In the genomic region with DNA sequence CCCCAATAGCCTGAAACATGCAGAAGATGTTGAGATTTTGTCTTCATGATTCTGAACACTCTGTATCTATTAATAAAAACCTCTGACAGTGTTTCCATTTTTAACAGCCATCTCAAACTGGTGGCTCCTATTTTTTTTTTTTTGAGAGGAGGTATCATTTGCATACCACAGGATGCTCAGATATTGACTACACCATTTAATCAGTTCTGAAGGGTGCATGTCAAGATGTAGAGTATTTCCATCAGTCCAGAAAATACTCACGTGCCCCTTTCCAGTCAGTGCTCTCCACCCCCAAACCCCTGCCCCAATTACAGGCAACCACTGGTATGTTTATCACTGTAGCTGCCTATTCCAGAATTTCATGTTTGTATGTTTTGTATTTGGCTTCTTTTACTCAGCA, we compare ENCODE assay signal across 11 cellular contexts.
A peak's percentile ranks its signal among the peaks of the same experiment; 100 is the strongest.
DNase-seq lines count a peak whose midpoint lies in the region; ATAC-seq and TF ChIP-seq lines count a peak whose summit lies in the region.
"Had no signal": no experiment of that assay in that cellular context is flagged by ENCODE, and none has a peak within 500 bp of the region (broad histone marks: within the 10 kb centered on the region; RNA-seq: fewer than 3 reads in every experiment).

No MANE protein-coding gene starts in this region.

- intact Hi-C loops in activated B cell treated with CpG ODN at 0.5 μM for 24 hours (cut with micrococcal nuclease) (loop anchor here (5.0 kb wide), 1 partner anchor 46 kb away; no protein-coding TSS in a partner anchor), head of caudate nucleus (cut with DNase I) (no loop called here), esophagus squamous epithelium (cut with DNase I) (no loop called here)

- CTCF ChIA-PET in activated B cell treated with CpG ODN at 0.5 μM for 24 hours (lab: Charles Lee): interaction anchor here (0.7 kb wide), 1 partner anchor 220 kb away, joined by 3 read pairs; no protein-coding TSS in a partner anchor

- no peak for TF ChIP-seq POLR2A in esophagus squamous epithelium (IDR thresholded peaks at IDR 0.05)

- peaks cover 0 to 8% (median 0%) of the 10 kb centered on the region in 3 donors for H3K4me1 ChIP-seq in esophagus squamous epithelium

- ATAC-seq in GM19043 (IDR thresholded peaks at IDR 0.05; ENCODE audit: low read depth, unreplicated experiment) (peak; percentile 82), HG02938 (IDR thresholded peaks at IDR 0.05; ENCODE audit: unreplicated experiment) (peak; percentile 73), activated B cell treated with CpG ODN at 0.5 μM for 24 hours (ENCODE audit: low read depth) (peak; percentile 49)

- POLR2A ChIA-PET in activated B cell treated with CpG ODN at 0.5 μM for 24 hours (lab: Charles Lee): interaction anchor here (0.9 kb wide), 1 partner anchor 87 kb away, joined by 3 read pairs; no protein-coding TSS in a partner anchor

- no peak overlapping the region for H3K27ac ChIP-seq in esophagus squamous epithelium

- 70 to 78% methylated on average over 1 of the region's 1 CpG for WGBS in esophagus squamous epithelium, 2 donors

- H3K9me3 Mint-ChIP-seq in activated B cell treated with CpG ODN at 0.5 μM for 24 hours: no peaks in the 10 kb centered on the region

- H3K27me3 Mint-ChIP-seq in activated B cell treated with CpG ODN at 0.5 μM for 24 hours: no peaks in the 10 kb centered on the region
- H3K27me3 Mint-ChIP-seq: progenitor cell of endocrine pancreas had no signal

- no peaks in the 10 kb centered on the region for H3K27me3 ChIP-seq in esophagus squamous epithelium
- H3K27me3 ChIP-seq: MG63 had no signal

- DNase-seq in GM10266 (ENCODE audit: extremely low spot score): peak; percentile 62
- no peak for DNase-seq in activated B cell treated with CpG ODN at 0.5 μM for 24 hours
- no peak for DNase-seq in NCI-H1417 (lab: John Stamatoyannopoulos, UW)
- DNase-seq in head of caudate nucleus: no peak
- no peak for DNase-seq in esophagus squamous epithelium (lab: John Stamatoyannopoulos, UW)
- no peak for DNase-seq in EL
- DNase-seq: kidney, MG63 had no signal

- TF ChIP-seq CTCF in GM10266 (IDR thresholded peaks at IDR 0.05; ENCODE audit: control insufficient read depth, insufficient read depth, low read depth, missing control alignments) (no peak), activated B cell treated with CpG ODN at 0.5 μM for 24 hours (IDR thresholded peaks at IDR 0.05) (no peak), esophagus squamous epithelium (IDR thresholded peaks at IDR 0.05) (no peak)

- H3K36me3 ChIP-seq in esophagus squamous epithelium: peaks cover 0 to 28% (median 0%) of the 10 kb centered on the region in 3 donors
- H3K36me3 ChIP-seq: MG63 had no signal

- no peak overlapping the region for H3K4me3 ChIP-seq in esophagus squamous epithelium
- H3K4me3 ChIP-seq: MG63 had no signal

- peaks cover 68% of the 10 kb centered on the region for H3K36me3 Mint-ChIP-seq in activated B cell treated with CpG ODN at 0.5 μM for 24 hours (ENCODE audit: low read depth)

- peaks cover 36% of the 10 kb centered on the region for H3K4me1 Mint-ChIP-seq in activated B cell treated with CpG ODN at 0.5 μM for 24 hours

- H3K4me3 Mint-ChIP-seq in activated B cell treated with CpG ODN at 0.5 μM for 24 hours: no peak overlapping the region

- H3K27ac Mint-ChIP-seq in activated B cell treated with CpG ODN at 0.5 μM for 24 hours: no peak overlapping the region
- H3K27ac Mint-ChIP-seq: progenitor cell of endocrine pancreas had no signal

- no peaks in the 10 kb centered on the region for H3K9me3 ChIP-seq in esophagus squamous epithelium
- H3K9me3 ChIP-seq: MG63 had no signal
